In the genomic region with DNA sequence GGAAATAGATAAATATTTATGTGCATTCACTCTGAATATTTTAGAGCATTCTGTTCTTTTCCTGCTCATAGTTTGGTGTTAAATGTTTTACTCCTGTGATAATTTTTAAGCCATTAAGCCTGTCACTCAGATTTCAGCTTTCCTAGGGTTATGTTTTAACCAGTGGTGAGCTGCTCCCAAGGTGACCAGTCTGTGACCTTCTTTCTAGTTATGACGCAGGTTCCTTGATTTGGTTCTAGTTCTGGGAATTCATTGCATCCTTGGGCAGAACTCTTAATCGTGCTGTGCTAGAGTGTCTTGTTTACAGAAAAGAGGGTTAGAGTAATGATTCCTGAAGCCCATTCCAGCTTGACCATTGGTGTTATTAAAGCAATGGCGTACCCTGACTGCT, we compare ENCODE assay signal across 1 cellular context.
TF ChIP-seq lines count a peak whose summit lies in the region.

No MANE protein-coding gene starts in this region.

TF ChIP-seq in GM12878, 131 proteins besides CTCF, POLR2A, EP300 and RAD21:
- no peak for TF ChIP-seq MEF2B (IDR thresholded peaks at IDR 0.05; ENCODE audit: partially characterized antibody, poor library complexity, severe bottlenecking)
- TF ChIP-seq ZSCAN29 (IDR thresholded peaks at IDR 0.05): no peak
- TF ChIP-seq NBN (IDR thresholded peaks at IDR 0.05): no peak
- TF ChIP-seq SMAD1 (IDR thresholded peaks at IDR 0.05; ENCODE audit: low read depth, partially characterized antibody): no peak
- TF ChIP-seq SUZ12 (IDR thresholded peaks at IDR 0.05; ENCODE audit: unreplicated experiment): no peak
- no peak for TF ChIP-seq SRF (IDR thresholded peaks at IDR 0.05; ENCODE audit: low read depth in 2 of 2, low read length in 2 of 2)
- TF ChIP-seq, protein P1, sequence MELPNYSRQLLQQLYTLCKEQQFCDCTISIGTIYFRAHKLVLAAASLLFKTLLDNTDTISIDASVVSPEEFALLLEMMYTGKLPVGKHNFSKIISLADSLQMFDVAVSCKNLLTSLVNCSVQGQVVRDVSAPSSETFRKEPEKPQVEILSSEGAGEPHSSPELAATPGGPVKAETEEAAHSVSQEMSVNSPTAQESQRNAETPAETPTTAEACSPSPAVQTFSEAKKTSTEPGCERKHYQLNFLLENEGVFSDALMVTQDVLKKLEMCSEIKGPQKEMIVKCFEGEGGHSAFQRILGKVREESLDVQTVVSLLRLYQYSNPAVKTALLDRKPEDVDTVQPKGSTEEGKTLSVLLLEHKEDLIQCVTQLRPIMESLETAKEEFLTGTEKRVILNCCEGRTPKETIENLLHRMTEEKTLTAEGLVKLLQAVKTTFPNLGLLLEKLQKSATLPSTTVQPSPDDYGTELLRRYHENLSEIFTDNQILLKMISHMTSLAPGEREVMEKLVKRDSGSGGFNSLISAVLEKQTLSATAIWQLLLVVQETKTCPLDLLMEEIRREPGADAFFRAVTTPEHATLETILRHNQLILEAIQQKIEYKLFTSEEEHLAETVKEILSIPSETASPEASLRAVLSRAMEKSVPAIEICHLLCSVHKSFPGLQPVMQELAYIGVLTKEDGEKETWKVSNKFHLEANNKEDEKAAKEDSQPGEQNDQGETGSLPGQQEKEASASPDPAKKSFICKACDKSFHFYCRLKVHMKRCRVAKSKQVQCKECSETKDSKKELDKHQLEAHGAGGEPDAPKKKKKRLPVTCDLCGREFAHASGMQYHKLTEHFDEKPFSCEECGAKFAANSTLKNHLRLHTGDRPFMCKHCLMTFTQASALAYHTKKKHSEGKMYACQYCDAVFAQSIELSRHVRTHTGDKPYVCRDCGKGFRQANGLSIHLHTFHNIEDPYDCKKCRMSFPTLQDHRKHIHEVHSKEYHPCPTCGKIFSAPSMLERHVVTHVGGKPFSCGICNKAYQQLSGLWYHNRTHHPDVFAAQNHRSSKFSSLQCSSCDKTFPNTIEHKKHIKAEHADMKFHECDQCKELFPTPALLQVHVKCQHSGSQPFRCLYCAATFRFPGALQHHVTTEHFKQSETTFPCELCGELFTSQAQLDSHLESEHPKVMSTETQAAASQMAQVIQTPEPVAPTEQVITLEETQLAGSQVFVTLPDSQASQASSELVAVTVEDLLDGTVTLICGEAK (IDR thresholded peaks at IDR 0.05; ENCODE audit: borderline replicate concordance): no peak
- TF ChIP-seq IKZF1 (conservative IDR thresholded peaks at IDR 0.05): no peak
- TF ChIP-seq, protein P2, sequence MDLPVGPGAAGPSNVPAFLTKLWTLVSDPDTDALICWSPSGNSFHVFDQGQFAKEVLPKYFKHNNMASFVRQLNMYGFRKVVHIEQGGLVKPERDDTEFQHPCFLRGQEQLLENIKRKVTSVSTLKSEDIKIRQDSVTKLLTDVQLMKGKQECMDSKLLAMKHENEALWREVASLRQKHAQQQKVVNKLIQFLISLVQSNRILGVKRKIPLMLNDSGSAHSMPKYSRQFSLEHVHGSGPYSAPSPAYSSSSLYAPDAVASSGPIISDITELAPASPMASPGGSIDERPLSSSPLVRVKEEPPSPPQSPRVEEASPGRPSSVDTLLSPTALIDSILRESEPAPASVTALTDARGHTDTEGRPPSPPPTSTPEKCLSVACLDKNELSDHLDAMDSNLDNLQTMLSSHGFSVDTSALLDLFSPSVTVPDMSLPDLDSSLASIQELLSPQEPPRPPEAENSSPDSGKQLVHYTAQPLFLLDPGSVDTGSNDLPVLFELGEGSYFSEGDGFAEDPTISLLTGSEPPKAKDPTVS (IDR thresholded peaks at IDR 0.05; ENCODE audit: low read depth, low read length): no peak
- no peak for TF ChIP-seq SIX5 (IDR thresholded peaks at IDR 0.05; ENCODE audit: low read depth, low read length, severe bottlenecking)
- no peak for TF ChIP-seq FOS (IDR thresholded peaks at IDR 0.05; ENCODE audit: borderline replicate concordance, extremely low read depth, insufficient read length)
- no peak for TF ChIP-seq CBX5 (IDR thresholded peaks at IDR 0.05; ENCODE audit: low read depth)
- no peak for TF ChIP-seq RELB (IDR thresholded peaks at IDR 0.05; ENCODE audit: low read depth)
- TF ChIP-seq SIN3A (IDR thresholded peaks at IDR 0.05; ENCODE audit: low read depth, low read length): no peak
- no peak for TF ChIP-seq LARP7 (IDR thresholded peaks at IDR 0.05)
- TF ChIP-seq, protein P3, sequence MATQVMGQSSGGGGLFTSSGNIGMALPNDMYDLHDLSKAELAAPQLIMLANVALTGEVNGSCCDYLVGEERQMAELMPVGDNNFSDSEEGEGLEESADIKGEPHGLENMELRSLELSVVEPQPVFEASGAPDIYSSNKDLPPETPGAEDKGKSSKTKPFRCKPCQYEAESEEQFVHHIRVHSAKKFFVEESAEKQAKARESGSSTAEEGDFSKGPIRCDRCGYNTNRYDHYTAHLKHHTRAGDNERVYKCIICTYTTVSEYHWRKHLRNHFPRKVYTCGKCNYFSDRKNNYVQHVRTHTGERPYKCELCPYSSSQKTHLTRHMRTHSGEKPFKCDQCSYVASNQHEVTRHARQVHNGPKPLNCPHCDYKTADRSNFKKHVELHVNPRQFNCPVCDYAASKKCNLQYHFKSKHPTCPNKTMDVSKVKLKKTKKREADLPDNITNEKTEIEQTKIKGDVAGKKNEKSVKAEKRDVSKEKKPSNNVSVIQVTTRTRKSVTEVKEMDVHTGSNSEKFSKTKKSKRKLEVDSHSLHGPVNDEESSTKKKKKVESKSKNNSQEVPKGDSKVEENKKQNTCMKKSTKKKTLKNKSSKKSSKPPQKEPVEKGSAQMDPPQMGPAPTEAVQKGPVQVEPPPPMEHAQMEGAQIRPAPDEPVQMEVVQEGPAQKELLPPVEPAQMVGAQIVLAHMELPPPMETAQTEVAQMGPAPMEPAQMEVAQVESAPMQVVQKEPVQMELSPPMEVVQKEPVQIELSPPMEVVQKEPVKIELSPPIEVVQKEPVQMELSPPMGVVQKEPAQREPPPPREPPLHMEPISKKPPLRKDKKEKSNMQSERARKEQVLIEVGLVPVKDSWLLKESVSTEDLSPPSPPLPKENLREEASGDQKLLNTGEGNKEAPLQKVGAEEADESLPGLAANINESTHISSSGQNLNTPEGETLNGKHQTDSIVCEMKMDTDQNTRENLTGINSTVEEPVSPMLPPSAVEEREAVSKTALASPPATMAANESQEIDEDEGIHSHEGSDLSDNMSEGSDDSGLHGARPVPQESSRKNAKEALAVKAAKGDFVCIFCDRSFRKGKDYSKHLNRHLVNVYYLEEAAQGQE (IDR thresholded peaks at IDR 0.05; ENCODE audit: low read depth, low read length): no peak
- TF ChIP-seq ASH2L (IDR thresholded peaks at IDR 0.05; ENCODE audit: borderline replicate concordance, low read depth): no peak
- TF ChIP-seq, protein P4, sequence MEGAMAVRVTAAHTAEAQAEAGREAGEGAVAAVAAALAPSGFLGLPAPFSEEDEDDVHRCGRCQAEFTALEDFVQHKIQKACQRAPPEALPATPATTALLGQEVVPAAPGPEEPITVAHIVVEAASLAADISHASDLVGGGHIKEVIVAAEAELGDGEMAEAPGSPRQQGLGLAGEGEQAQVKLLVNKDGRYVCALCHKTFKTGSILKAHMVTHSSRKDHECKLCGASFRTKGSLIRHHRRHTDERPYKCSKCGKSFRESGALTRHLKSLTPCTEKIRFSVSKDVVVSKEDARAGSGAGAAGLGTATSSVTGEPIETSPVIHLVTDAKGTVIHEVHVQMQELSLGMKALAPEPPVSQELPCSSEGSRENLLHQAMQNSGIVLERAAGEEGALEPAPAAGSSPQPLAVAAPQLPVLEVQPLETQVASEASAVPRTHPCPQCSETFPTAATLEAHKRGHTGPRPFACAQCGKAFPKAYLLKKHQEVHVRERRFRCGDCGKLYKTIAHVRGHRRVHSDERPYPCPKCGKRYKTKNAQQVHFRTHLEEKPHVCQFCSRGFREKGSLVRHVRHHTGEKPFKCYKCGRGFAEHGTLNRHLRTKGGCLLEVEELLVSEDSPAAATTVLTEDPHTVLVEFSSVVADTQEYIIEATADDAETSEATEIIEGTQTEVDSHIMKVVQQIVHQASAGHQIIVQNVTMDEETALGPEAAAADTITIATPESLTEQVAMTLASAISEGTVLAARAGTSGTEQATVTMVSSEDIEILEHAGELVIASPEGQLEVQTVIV (IDR thresholded peaks at IDR 0.05; ENCODE audit: borderline replicate concordance, partially characterized antibody): no peak
- no peak for TF ChIP-seq MXI1 (IDR thresholded peaks at IDR 0.05; ENCODE audit: low read depth, low read length)
- TF ChIP-seq PML (IDR thresholded peaks at IDR 0.05; ENCODE audit: low read length): no peak
